In the genomic region with DNA sequence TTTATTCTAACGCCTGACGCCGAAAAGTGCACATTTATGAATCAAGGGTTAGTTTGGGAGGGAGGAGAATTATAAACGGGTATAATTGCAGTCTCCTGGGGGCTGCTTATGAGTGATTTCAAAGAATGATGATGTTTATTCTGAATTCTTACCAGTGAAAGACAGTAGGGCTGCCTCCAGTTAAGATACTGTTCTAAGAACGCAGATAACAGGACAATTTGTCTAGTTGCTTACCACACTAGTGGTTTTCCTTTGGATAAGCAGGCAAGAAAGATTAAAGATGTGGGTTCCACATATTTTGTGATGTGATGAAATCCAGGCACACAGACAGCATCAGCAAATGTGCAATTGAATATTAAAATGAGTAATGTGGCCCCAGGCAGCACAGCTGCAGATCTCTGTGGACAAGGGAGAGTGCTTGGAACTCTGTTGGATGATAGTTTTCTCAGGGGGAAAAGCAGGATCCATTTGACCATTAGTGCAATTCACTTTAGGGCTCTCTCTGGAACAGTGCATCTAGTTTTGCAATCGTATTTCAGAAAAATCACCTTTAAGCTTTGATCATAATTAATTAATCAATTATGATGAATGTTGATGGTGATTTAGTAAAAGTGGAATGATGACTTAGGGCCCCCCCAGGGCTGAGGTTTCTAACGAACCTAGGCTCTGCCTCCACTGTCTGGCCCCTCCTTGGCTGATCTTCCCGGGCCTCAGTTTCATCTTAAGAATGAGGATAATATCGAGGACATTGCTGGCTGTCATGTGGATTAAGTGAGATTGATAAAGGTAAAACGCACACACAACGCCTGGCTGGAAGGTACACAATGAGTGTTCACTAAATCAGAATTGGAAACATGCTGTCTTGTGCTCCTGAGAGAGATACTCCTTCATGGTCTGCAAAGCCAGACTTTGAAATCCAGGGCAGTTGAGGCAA, we compare ENCODE assay signal across 14 cellular contexts. TPM values are rescaled to one million over a fixed set of nuclear protein-coding genes. Genes with fewer than 3 reads are reported as not detected.
DNase-seq lines count a peak whose midpoint lies in the region; TF ChIP-seq lines count a peak whose summit lies in the region.
"Had no signal": no experiment of that assay in that cellular context is flagged by ENCODE, and none has a peak within 500 bp of the region (broad histone marks: within the 10 kb centered on the region; RNA-seq: fewer than 3 reads in every experiment).

No MANE protein-coding gene starts in this region.

- H3K79me2 ChIP-seq in PC-9 (ENCODE audit: low read depth), result peaks cover 72% of the 10 kb centered on the region
- no peaks in the 10 kb centered on the region for H3K79me2 ChIP-seq in fibroblast of lung (ENCODE audit: control insufficient read depth, insufficient read depth, low read length)
- H3K79me2 ChIP-seq in trophoblast cell (ENCODE audit: control insufficient read depth, insufficient read depth, low read length, poor library complexity), result no peaks in the 10 kb centered on the region

- H3K9ac ChIP-seq in fibroblast of lung (ENCODE audit: insufficient read depth, low read length) (no peak overlapping the region), trophoblast cell (ENCODE audit: low read length) (no peak overlapping the region)

- H2AFZ ChIP-seq in PC-9 (no peak overlapping the region), fibroblast of lung (ENCODE audit: low read length) (no peak overlapping the region), trophoblast cell (ENCODE audit: insufficient read depth, low read length, poor library complexity) (no peak overlapping the region)

- H3K9me3 ChIP-seq in PC-9 (ENCODE audit: insufficient read depth, low read depth) (no peaks in the 10 kb centered on the region), fibroblast of lung (ENCODE audit: control insufficient read depth, insufficient read depth, low read depth, low read length) (no peaks in the 10 kb centered on the region), trophoblast cell (ENCODE audit: insufficient read depth, low read depth, low read length) (no peaks in the 10 kb centered on the region)

- H3K4me1 ChIP-seq in PC-9 (replicated peaks; ENCODE audit: insufficient read depth) (peaks cover 85% of the 10 kb centered on the region), fibroblast of lung (ENCODE audit: control insufficient read depth, extremely low read depth, insufficient read depth, low read length) (peaks cover 2% of the 10 kb centered on the region), trophoblast cell (ENCODE audit: control insufficient read depth in 1 of 2, insufficient read depth in 2 of 2, low read length in 2 of 2) (peaks cover 9 to 12% of the 10 kb centered on the region in 2 experiments)

- H3K9me2 ChIP-seq in PC-9 (ENCODE audit: insufficient read depth), result no peaks in the 10 kb centered on the region

- H2BK12ac ChIP-seq in trophoblast cell (ENCODE audit: low read length), result peak overlapping the region; percentile 30

- no peak overlapping the region for H4K12ac ChIP-seq in trophoblast cell (ENCODE audit: low read depth, low read length)

- H4K20me1 ChIP-seq in PC-9 (ENCODE audit: insufficient read depth), result no peaks in the 10 kb centered on the region
- no peaks in the 10 kb centered on the region for H4K20me1 ChIP-seq in fibroblast of lung (ENCODE audit: control insufficient read depth, extremely low read depth, insufficient read depth, low read length)

- no peak overlapping the region for H2BK120ac ChIP-seq in trophoblast cell (ENCODE audit: insufficient read depth, low read length, poor library complexity)

- peaks cover 5% of the 10 kb centered on the region for H3K79me1 ChIP-seq in trophoblast cell (ENCODE audit: low read length)

- TF ChIP-seq CTCF in PC-9 (conservative IDR thresholded peaks at IDR 0.05) (no peak), fibroblast of lung (conservative IDR thresholded peaks at IDR 0.05 in 1 of 2, IDR thresholded peaks at IDR 0.05 in 1 of 2; ENCODE audit: low read depth in 1 of 2, low read length in 2 of 2) (no peak), GM10266 (IDR thresholded peaks at IDR 0.05; ENCODE audit: control insufficient read depth, insufficient read depth, low read depth, missing control alignments) (no peak)

- intact Hi-C loops in PC-9 (cut with micrococcal nuclease; ENCODE audit: unreplicated experiment), result no loop called here

- no peak overlapping the region for H3K23ac ChIP-seq in trophoblast cell (ENCODE audit: low read length)

- H3K4ac ChIP-seq in trophoblast cell (ENCODE audit: low read depth, low read length), result no peak overlapping the region

- H3K4me2 ChIP-seq in PC-9 (peak overlapping the region; percentile 89), fibroblast of lung (ENCODE audit: extremely low read depth, insufficient read depth, low read length) (no peak overlapping the region), trophoblast cell (ENCODE audit: low read length) (no peak overlapping the region)

- H3K27me3 ChIP-seq in PC-9 (ENCODE audit: insufficient read depth, low read depth), result no peaks in the 10 kb centered on the region
- H3K27me3 ChIP-seq in fibroblast of lung (ENCODE audit: control insufficient read depth, insufficient read depth, low read length), result peaks cover 15% of the 10 kb centered on the region
- H3K27me3 ChIP-seq in trophoblast cell (ENCODE audit: insufficient read depth, low read length), result no peaks in the 10 kb centered on the region

- no peak overlapping the region for H4K8ac ChIP-seq in trophoblast cell (ENCODE audit: low read depth, low read length)

- H3K36me3 ChIP-seq in PC-9 (ENCODE audit: low read depth), result no peaks in the 10 kb centered on the region
- H3K36me3 ChIP-seq in fibroblast of lung (ENCODE audit: control insufficient read depth, insufficient read depth, low read length), result no peaks in the 10 kb centered on the region
- no peaks in the 10 kb centered on the region for H3K36me3 ChIP-seq in trophoblast cell (ENCODE audit: control insufficient read depth in 1 of 2, insufficient read depth in 2 of 2, low read length in 2 of 2)

- H3K18ac ChIP-seq in trophoblast cell (ENCODE audit: low read length), result peak overlapping the region; percentile 27

- BruUV-seq in PC-9 (replicated peaks; lab: Mats Ljungman, UMichigan), result no TSS peak

- POLR2A ChIA-PET in PC-9 (lab: Charles Lee; ENCODE audit: unreplicated experiment), result no interaction called here

- H2BK5ac ChIP-seq in trophoblast cell (ENCODE audit: low read depth, low read length, poor library complexity), result peak overlapping the region; percentile 29

- H3F3A ChIP-seq in PC-9 (ENCODE audit: insufficient read depth, low read depth), result peaks cover 80% of the 10 kb centered on the region

- H3K27ac ChIP-seq in PC-9, result peak overlapping the region; percentile 95
- no peak overlapping the region for H3K27ac ChIP-seq in fibroblast of lung (ENCODE audit: insufficient read depth, low read length)
- H3K27ac ChIP-seq in trophoblast cell (ENCODE audit: low read depth, low read length), result no peak overlapping the region
- H3K27ac ChIP-seq in caudate nucleus (ENCODE audit: low read depth, low read length), result no peak overlapping the region

- DNase-seq in EL, result peak; percentile 79
- peak in 1 of 2 experiments; percentile 89 for DNase-seq in PC-9
- peak; percentile 89 to 98 for DNase-seq in fibroblast of lung (ENCODE audit: low read depth in 2 of 2)
- no peak for DNase-seq in trophoblast cell
- DNase-seq in RPMI8226, result no peak
- DNase-seq in DMS79 treated with DMSO at 0.1 percent for 48 hours (lab: John Stamatoyannopoulos, UW), result no peak
- DNase-seq in GM10266 (ENCODE audit: extremely low spot score), result no peak
- no peak for DNase-seq in caudate nucleus (lab: John Stamatoyannopoulos, UW)
- DNase-seq: activated CD8-positive, alpha-beta memory T cell treated with anti-CD3 and anti-CD28 coated beads, Interleukin-2, amount 10 ng/mL, durations not matched to agents 7 days and 5 days; effector memory CD8-positive, alpha-beta T cell; immature natural killer cell; naive B cell; NCI-H2081 treated with DMSO at 0.1 percent for 48 hours; small intestine had no signal

- peak overlapping the region; percentile 26 for H3K14ac ChIP-seq in trophoblast cell (ENCODE audit: low read length)

- WGBS in trophoblast cell (ENCODE audit: extremely low coverage, insufficient coverage, insufficient read length), result no CpG with 5 or more reads among the region's 11 CpGs

- no peak overlapping the region for H4K91ac ChIP-seq in trophoblast cell (ENCODE audit: low read depth, low read length)

- CTCF ChIA-PET in PC-9 (lab: Charles Lee), result no interaction called here

- no peak overlapping the region for H2AK5ac ChIP-seq in trophoblast cell (ENCODE audit: low read length)

- H3K4me3 ChIP-seq in PC-9, result no peak overlapping the region
- H3K4me3 ChIP-seq in fibroblast of lung (replicated peaks in 1 of 4; ENCODE audit: control extremely low read depth in 1 of 4, insufficient read depth in 1 of 4, low read depth in 3 of 4, low read length in 4 of 4), result no peak overlapping the region
- no peak overlapping the region for H3K4me3 ChIP-seq in trophoblast cell (ENCODE audit: low read depth, low read length)

RNA-seq across cellular contexts. Expression of a gene that starts 5.0 kb away (rescaled TPM):
- total RNA-seq in PC-9 (2021) (439 and 495 TPM in 2 replicates), fibroblast of lung (9.6 and 28.0 TPM in 2 replicates)
- 0.26 and 0.32 TPM in 2 replicates for polyA plus RNA-seq in fibroblast of lung
- 0.98 and 1.6 TPM in 2 replicates for polyA plus RNA-seq in fibroblast of lung (2012)
- polyA minus RNA-seq in fibroblast of lung (ENCODE audit: low replicate concordance), result 4.3 and 4.7 TPM in 2 replicates
- polyA plus RNA-seq in trophoblast cell (2013), result 50.7 and 52.8 TPM in 2 replicates

Comparison
In these comparisons a context has a peak if more than half of its experiments do, and no peak if none do; other contexts are left out.
1. DNase-seq: peak in EL (single experiment) and fibroblast of lung (2 of 2); none in trophoblast cell (0 of 2), RPMI8226 (single experiment), DMS79 treated with DMSO at 0.1 percent for 48 hours (single experiment), GM10266 (single experiment) and caudate nucleus (0 of 61).
2. RNA of a gene that starts 5.0 kb away (total RNA-seq): 439 to 495 TPM in PC-9; 9.6 to 28.0 TPM in fibroblast of lung; every median in the first group is over 10 times any median in the second.